19 cellular contexts compared by ENCODE assay signal in the genomic region with DNA sequence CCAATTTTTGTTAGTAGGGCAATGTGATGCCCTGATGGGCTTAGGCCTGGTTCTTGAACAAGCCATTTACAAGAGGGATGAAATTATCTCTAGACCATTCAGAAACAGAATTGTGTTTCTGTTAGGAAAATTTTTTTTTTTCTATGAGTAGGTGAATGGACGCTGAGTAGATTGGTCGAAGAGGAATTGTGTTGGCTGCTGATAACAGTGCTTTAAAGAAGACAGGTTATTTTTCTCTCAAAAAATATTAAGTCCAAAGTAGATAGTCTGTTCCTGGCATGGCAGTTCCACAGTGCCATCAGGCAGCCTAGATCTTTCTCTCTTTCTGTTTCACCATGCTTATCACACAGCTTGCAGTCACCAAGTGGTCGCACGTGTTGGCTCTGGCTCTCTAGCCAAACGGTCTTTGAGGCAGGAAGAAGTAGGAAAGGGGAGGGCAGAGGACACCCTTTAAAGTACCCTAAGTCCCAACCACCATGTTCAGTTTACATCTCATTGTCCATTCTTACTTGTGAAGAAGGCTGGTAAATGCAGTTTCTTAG. TPM values are rescaled to one million over a fixed set of nuclear protein-coding genes. Genes with fewer than 3 reads are reported as not detected.
A peak's percentile ranks its signal among the peaks of the same experiment; 100 is the strongest.
DNase-seq lines count a peak whose midpoint lies in the region; ATAC-seq and TF ChIP-seq lines count a peak whose summit lies in the region.
"Had no signal": no experiment of that assay in that cellular context is flagged by ENCODE, and none has a peak within 500 bp of the region (broad histone marks: within the 10 kb centered on the region; RNA-seq: fewer than 3 reads in every experiment).

No MANE protein-coding gene starts in this region.

- no peak overlapping the region for H3K4me3 Mint-ChIP-seq in endodermal cell
- H3K4me3 Mint-ChIP-seq: B cell; CD4-positive, CD25-positive, alpha-beta regulatory T cell had no signal

- no peak for TF ChIP-seq RAD21 in IMR-90 (IDR thresholded peaks at IDR 0.05; ENCODE audit: low read length)

- TF ChIP-seq POLR2A in IMR-90 (IDR thresholded peaks at IDR 0.05; ENCODE audit: low read depth, low read length) = no peak

- no peaks in the 10 kb centered on the region for H3K27me3 Mint-ChIP-seq in endodermal cell (ENCODE audit: insufficient read depth)

- H3K27me3 ChIP-seq in IMR-90 (ENCODE audit: control insufficient read depth, insufficient read depth, low read length) = no peaks in the 10 kb centered on the region
- H3K27me3 ChIP-seq in Panc1 (ENCODE audit: control insufficient read depth, insufficient read depth, low read length) = no peaks in the 10 kb centered on the region
- H3K27me3 ChIP-seq in endodermal cell (ENCODE audit: control insufficient read depth, insufficient read depth, low read length, poor library complexity, severe bottlenecking) = no peaks in the 10 kb centered on the region
- H3K27me3 ChIP-seq in rectal smooth muscle tissue (ENCODE audit: control insufficient read depth, insufficient read depth, low read length) = no peaks in the 10 kb centered on the region
- no peaks in the 10 kb centered on the region for H3K27me3 ChIP-seq in psoas muscle (ENCODE audit: insufficient read depth in 3 of 3, low read length in 2 of 3)
- H3K27me3 ChIP-seq in aorta (ENCODE audit: control insufficient read depth in 1 of 2, insufficient read depth in 2 of 2, low read length in 1 of 2) = no peaks in the 10 kb centered on the region

- CTCF ChIA-PET in IMR-90 (lab: Yijun Ruan, JAX) (interaction anchor here (0.8 kb wide), 1 partner anchor 9 kb away, joined by 4 read pairs; no protein-coding TSS in a partner anchor), Panc1 (lab: Charles Lee) (no interaction called here)

- no peaks in the 10 kb centered on the region for H3K36me3 Mint-ChIP-seq in endodermal cell (ENCODE audit: low read depth)
- H3K36me3 Mint-ChIP-seq: CD4-positive, CD25-positive, alpha-beta regulatory T cell had no signal

- H2BK20ac ChIP-seq in IMR-90 (ENCODE audit: low read depth, low read length) = no peak overlapping the region

- H3K9me1 ChIP-seq in IMR-90 (ENCODE audit: insufficient read depth, low read length) = no peaks in the 10 kb centered on the region

- peak overlapping the region; percentile 67 for H3K4ac ChIP-seq in IMR-90 (ENCODE audit: low read depth, low read length)

- peaks cover 16% of the 10 kb centered on the region for H3K4me1 Mint-ChIP-seq in endodermal cell
- H3K4me1 Mint-ChIP-seq: B cell; CD4-positive, CD25-positive, alpha-beta regulatory T cell had no signal

- no peak overlapping the region for H3K14ac ChIP-seq in IMR-90 (replicated peaks; ENCODE audit: low read depth, low read length)

- H4K20me1 ChIP-seq in IMR-90 (ENCODE audit: insufficient read depth, low read length) = no peaks in the 10 kb centered on the region

- ATAC-seq in IMR-90 (ENCODE audit: low read depth) = no peak
- ATAC-seq in Panc1 = no peak
- no peak for ATAC-seq in psoas muscle
- ATAC-seq in HG02763 (IDR thresholded peaks at IDR 0.05; ENCODE audit: unreplicated experiment) = no peak
- no peak for ATAC-seq in aorta (ENCODE audit: low FRiP score)
- ATAC-seq: HCT116 had no signal

- POLR2A ChIA-PET in IMR-90 (lab: Charles Lee; ENCODE audit: unreplicated experiment) (no interaction called here), Panc1 (lab: Charles Lee) (no interaction called here)

- no peak overlapping the region for H3K18ac ChIP-seq in IMR-90 (ENCODE audit: low read depth, low read length)

- H3K9ac ChIP-seq in IMR-90 (ENCODE audit: low read depth, low read length) (no peak overlapping the region), endodermal cell (ENCODE audit: extremely low read depth, low read length, poor library complexity, severe bottlenecking) (no peak overlapping the region), rectal smooth muscle tissue (ENCODE audit: low read length) (no peak overlapping the region)
- H3K9ac ChIP-seq: KMS-11 had no signal

- no peak overlapping the region for H4K8ac ChIP-seq in IMR-90 (ENCODE audit: low read depth in 2 of 2, low read length in 2 of 2)

- peak overlapping the region; percentile 84; the same call in 1 of the 2 replicates for H2AK5ac ChIP-seq in IMR-90 (ENCODE audit: low read depth, low read length)

- BruUV-seq in IMR-90 (replicated peaks; lab: Mats Ljungman, UMichigan) (no TSS peak), Panc1 (replicated peaks; lab: Mats Ljungman, UMichigan) (no TSS peak)

- H2AFZ ChIP-seq in IMR-90 (replicated peaks; ENCODE audit: low read length, poor library complexity) = no peak overlapping the region

- TF ChIP-seq CTCF in IMR-90 (conservative IDR thresholded peaks at IDR 0.05; ENCODE audit: low read depth, low read length) (no peak), Panc1 (IDR thresholded peaks at IDR 0.05) (no peak), endodermal cell (conservative IDR thresholded peaks at IDR 0.05) (no peak), psoas muscle (IDR thresholded peaks at IDR 0.05) (no peak)

- H3K9me3 ChIP-seq in IMR-90 (ENCODE audit: control insufficient read depth, insufficient read depth, low read length) (no peaks in the 10 kb centered on the region), Panc1 (ENCODE audit: control insufficient read depth, insufficient read depth, low read depth, low read length) (no peaks in the 10 kb centered on the region), endodermal cell (ENCODE audit: control insufficient read depth, low read length) (no peaks in the 10 kb centered on the region), psoas muscle (no peaks in the 10 kb centered on the region), aorta (ENCODE audit: control insufficient read depth, low read length) (no peaks in the 10 kb centered on the region)
- H3K9me3 ChIP-seq: SJCRH30 had no signal

- no peak overlapping the region for H2BK5ac ChIP-seq in IMR-90 (ENCODE audit: low read depth, low read length, poor library complexity, severe bottlenecking)

- peaks cover 11 to 26% of the 10 kb centered on the region in 2 experiments for H3K79me1 ChIP-seq in IMR-90 (ENCODE audit: low read depth in 1 of 2, low read length in 2 of 2)

- H3K9me3 Mint-ChIP-seq in endodermal cell = no peaks in the 10 kb centered on the region
- H3K9me3 Mint-ChIP-seq: CD4-positive, CD25-positive, alpha-beta regulatory T cell had no signal

- intact Hi-C loops in IMR-90 (cut with micrococcal nuclease) (no loop called here), Panc1 (cut with micrococcal nuclease; ENCODE audit: unreplicated experiment) (no loop called here), psoas muscle (cut with DNase I) (no loop called here), aorta (cut with DNase I) (no loop called here)

- H3K4me3 ChIP-seq in IMR-90 (ENCODE audit: insufficient read depth, low read depth, low read length) (no peak overlapping the region), Panc1 (ENCODE audit: low read depth in 2 of 2, low read length in 2 of 2) (no peak overlapping the region), endodermal cell (ENCODE audit: low read length) (no peak overlapping the region), rectal smooth muscle tissue (ENCODE audit: low read length) (no peak overlapping the region), psoas muscle (no peak overlapping the region), aorta (ENCODE audit: low read length in 2 of 2) (no peak overlapping the region)
- H3K4me3 ChIP-seq: SJCRH30 had no signal

- no peak overlapping the region for H2BK120ac ChIP-seq in IMR-90 (ENCODE audit: low read depth, low read length)

- no CpG with 5 or more reads among the region's 5 CpGs for WGBS in IMR-90 (ENCODE audit: extremely low coverage in 2 of 2, insufficient read length in 1 of 2), 2 experiments
- WGBS in endodermal cell (ENCODE audit: insufficient coverage in 1 of 2, insufficient read length in 1 of 2), 2 experiments = 88 to 100% methylated on average over 2 to 5 of the region's 5 CpGs
- WGBS in psoas muscle, 3 donors = 69 to 76% (median 72%) methylated on average over 5 of the region's 5 CpGs
- WGBS in aorta, 2 donors = 48 to 52% methylated on average over 5 of the region's 5 CpGs

- H3K36me3 ChIP-seq in IMR-90 (ENCODE audit: control insufficient read depth, insufficient read depth, low read length) (no peaks in the 10 kb centered on the region), Panc1 (ENCODE audit: control insufficient read depth, insufficient read depth, low read length) (no peaks in the 10 kb centered on the region), endodermal cell (ENCODE audit: control insufficient read depth, insufficient read depth, low read length) (no peaks in the 10 kb centered on the region), rectal smooth muscle tissue (ENCODE audit: control insufficient read depth, insufficient read depth, low read length) (no peaks in the 10 kb centered on the region), psoas muscle (ENCODE audit: insufficient read depth in 1 of 2, low read depth in 1 of 2) (no peaks in the 10 kb centered on the region), aorta (ENCODE audit: control insufficient read depth in 1 of 2, insufficient read depth in 2 of 2, low read length in 1 of 2) (no peaks in the 10 kb centered on the region)
- H3K36me3 ChIP-seq: SJCRH30 had no signal

- H3K27ac ChIP-seq in IMR-90 (ENCODE audit: insufficient read depth, low read length) = no peak overlapping the region
- peak overlapping the region; percentile 20; the same call in 1 of the 2 replicates for H3K27ac ChIP-seq in Panc1 (ENCODE audit: low read length)
- no peak overlapping the region for H3K27ac ChIP-seq in endodermal cell (ENCODE audit: low read depth, low read length)
- peak overlapping the region; percentile 71 for H3K27ac ChIP-seq in rectal smooth muscle tissue (ENCODE audit: low read depth, low read length)
- H3K27ac ChIP-seq in psoas muscle = no peak overlapping the region
- no peak overlapping the region for H3K27ac ChIP-seq in aorta (ENCODE audit: low read depth in 1 of 2, low read length in 2 of 2)
- H3K27ac ChIP-seq: HL-60, KMS-11, SJCRH30 had no signal

- dilution Hi-C loops in IMR-90 (cut with HindIII; ENCODE audit: low sequenced_read_pairs, unreplicated experiment) = no loop called here

- peak overlapping the region; percentile 53 for H3K23ac ChIP-seq in IMR-90 (ENCODE audit: low read depth, low read length)

- H3K4me1 ChIP-seq in IMR-90 (ENCODE audit: control insufficient read depth, insufficient read depth, low read length) (peaks cover 11% of the 10 kb centered on the region), Panc1 (ENCODE audit: control insufficient read depth, insufficient read depth, low read length) (peaks cover 28% of the 10 kb centered on the region), endodermal cell (ENCODE audit: control insufficient read depth, insufficient read depth, low read length) (no peaks in the 10 kb centered on the region), rectal smooth muscle tissue (ENCODE audit: control insufficient read depth, insufficient read depth, low read length) (peaks cover 16% of the 10 kb centered on the region), psoas muscle (peaks cover 18% of the 10 kb centered on the region), aorta (ENCODE audit: control insufficient read depth in 1 of 2, insufficient read depth in 2 of 2, low read length in 2 of 2) (no peaks in the 10 kb centered on the region)

- H2BK15ac ChIP-seq in IMR-90 (ENCODE audit: low read depth, low read length) = no peak overlapping the region

- no peak overlapping the region for H4K5ac ChIP-seq in IMR-90 (ENCODE audit: low read depth, low read length)

- in situ Hi-C loops in IMR-90 (cut with MboI; ENCODE audit: low sequenced_read_pairs) (no loop called here), Panc1 (cut with HindIII; ENCODE audit: low pct_unique_long_range_greater_than_20kb, low sequenced_read_pairs) (no loop called here)

- no peak overlapping the region for H4K91ac ChIP-seq in IMR-90 (ENCODE audit: insufficient read depth, low read depth, low read length)

- peak overlapping the region; percentile 61 for H3K27ac Mint-ChIP-seq in endodermal cell
- H3K27ac Mint-ChIP-seq: B cell; CD4-positive, CD25-positive, alpha-beta regulatory T cell had no signal

- H2AK9ac ChIP-seq in IMR-90 (replicated peaks; ENCODE audit: low read depth, low read length, poor library complexity) = peak overlapping the region; percentile 83

- DNase-seq in IMR-90 (no peak), Panc1 (ENCODE audit: low read depth, low spot score) (no peak), endodermal cell (no peak), psoas muscle (no peak), aorta (no peak)
- DNase-seq: CD4-positive, CD25-positive, alpha-beta regulatory T cell; DMS53; NCI-H1092; NCI-H146; NCI-H2081; NCI-H774; RPMI8226; SJCRH30 had no signal

- H3K56ac ChIP-seq in IMR-90 (ENCODE audit: extremely low read depth, insufficient read depth, low read length) = no peak overlapping the region

- H3K4me2 ChIP-seq in IMR-90 (ENCODE audit: low read depth, low read length) = no peak overlapping the region
- H3K4me2 ChIP-seq: KMS-11 had no signal

RNA-seq across cellular contexts. Expression of gene SERINC3, which starts 22.4 kb away (rescaled TPM):
- total RNA-seq in IMR-90 (2012; rRNA removed) = 88.3 and 101 TPM in 2 replicates
- 132 TPM in 2 replicates for polyA plus RNA-seq in IMR-90 (2012; rRNA removed)
- 80.8 and 87.4 TPM in 2 replicates for polyA plus RNA-seq in IMR-90 (2012; cell fraction: cytosol; rRNA removed)
- 53.6 and 92.5 TPM in 2 replicates for polyA plus RNA-seq in IMR-90 (2012; cell fraction: nucleus; rRNA removed; ENCODE audit: low replicate concordance)
- total RNA-seq in Panc1 (2021; ENCODE audit: unreplicated experiment) = 76.4 TPM
- 90.5 TPM for polyA plus RNA-seq in Panc1 (2012; ENCODE audit: insufficient read length)
- total RNA-seq in endodermal cell = 10 to 100 TPM; 75.6 to 91.3 TPM
- 60.3 TPM for polyA plus RNA-seq in endodermal cell (2013, experiment 1 of 2)
- polyA plus RNA-seq in endodermal cell (2013, experiment 2 of 2) = 61.1 TPM
- total RNA-seq in psoas muscle = 100 to 1,000 TPM in 2 of 4 donors, 10 to 100 TPM in 2; 89.5 to 104 (median 97.8) TPM
- 10 to 100 TPM; 35.6 to 89.2 (median 36.3) TPM for polyA plus RNA-seq in psoas muscle
- 100 to 1,000 TPM; 131 to 134 TPM for total RNA-seq in aorta
- 10 to 100 TPM; 47.1 to 77.7 TPM for polyA plus RNA-seq in aorta

RNA-seq across cellular contexts. Expression of gene PKIG, which starts 38.1 kb away (rescaled TPM):
- total RNA-seq in IMR-90 (2012; rRNA removed) (69.4 and 78.3 TPM in 2 replicates), Panc1 (2021; ENCODE audit: unreplicated experiment) (66.3 TPM), endodermal cell (10 to 100 TPM; 61.5 to 77.6 TPM), psoas muscle (100 to 1,000 TPM in 2 of 4 donors, 10 to 100 TPM in 2; 35.2 to 110 (median 88.3) TPM), aorta (10 to 100 TPM; 80.9 to 85.0 TPM)
- polyA plus RNA-seq in IMR-90 (2012; rRNA removed) (89.6 and 91.2 TPM in 2 replicates), psoas muscle (100 to 1,000 TPM in 2 of 3 donors, 10 to 100 TPM in 1; 33.5 to 134 (median 108) TPM), aorta (100 to 1,000 TPM; 190 to 247 TPM)
- 107 and 152 TPM in 2 replicates for polyA plus RNA-seq in IMR-90 (2012; cell fraction: cytosol; rRNA removed)
- 30.7 and 43.9 TPM in 2 replicates for polyA plus RNA-seq in IMR-90 (2012; cell fraction: nucleus; rRNA removed; ENCODE audit: low replicate concordance)
- 91.5 TPM for polyA plus RNA-seq in Panc1 (2012; ENCODE audit: insufficient read length)
- 59.0 TPM for polyA plus RNA-seq in endodermal cell (2013, experiment 1 of 2)
- polyA plus RNA-seq in endodermal cell (2013, experiment 2 of 2) = 64.1 TPM

Comparison
In these comparisons a context has a peak if more than half of its experiments do, and no peak if none do; other contexts are left out.
1. H3K27ac ChIP-seq: peak in Panc1 (single experiment) and rectal smooth muscle tissue (single experiment); none in IMR-90 (single experiment), endodermal cell (single experiment), psoas muscle (single experiment) and aorta (0 of 2).